Comparison of ENCODE assay signal across 10 cellular contexts in the genomic region with DNA sequence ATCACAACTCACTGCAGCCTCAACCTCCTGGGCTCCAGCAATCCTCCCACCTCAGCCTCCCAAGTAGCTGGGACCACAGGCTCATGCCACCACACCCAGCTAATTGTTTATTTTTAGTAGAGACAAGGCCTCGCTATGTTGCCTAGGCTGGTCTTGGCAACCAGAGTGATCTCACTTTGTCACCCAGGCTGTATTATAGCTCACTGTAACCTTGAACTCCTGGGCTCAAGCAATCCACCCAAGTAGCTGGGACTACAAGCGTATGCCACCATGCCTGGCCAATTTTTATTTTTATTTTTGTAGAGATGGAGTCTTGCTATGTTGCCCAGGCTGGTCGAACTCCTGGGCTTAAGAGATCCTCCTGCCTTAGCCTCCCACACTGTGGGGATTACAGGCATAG. TPM values are rescaled to one million over a fixed set of nuclear protein-coding genes. Genes with fewer than 3 reads are reported as not detected.
"Had no signal": no experiment of that assay in that cellular context is flagged by ENCODE, and none has a peak within 500 bp of the region (broad histone marks: within the 10 kb centered on the region; RNA-seq: fewer than 3 reads in every experiment).

No MANE protein-coding gene starts in this region.

RNA-seq across cellular contexts. Expression of a gene that starts 3.6 kb away (rescaled TPM):
- total RNA-seq: activated naive CD8-positive, alpha-beta T cell treated with anti-CD3 and anti-CD28 coated beads, Interleukin-2, amount 10 ng/mL, durations not matched to agents 7 days and 5 days; ascending aorta; Peyer's patch had no signal

RNA-seq across cellular contexts. Expression of a gene that starts 13.0 kb away (rescaled TPM):
- total RNA-seq: activated CD4-positive, alpha-beta T cell treated with anti-CD3 and anti-CD28 coated beads, Interleukin-2, amount 10 ng/mL, durations not matched to agents 24 days and 14 days; activated CD8-positive, alpha-beta memory T cell treated with anti-CD3 and anti-CD28 coated beads for 36 hours; activated CD8-positive, alpha-beta T cell treated with anti-CD3 and anti-CD28 coated beads for 36 hours; activated naive CD8-positive, alpha-beta T cell treated with anti-CD3 and anti-CD28 coated beads, Interleukin-2, amount 10 ng/mL, durations not matched to agents 7 days and 5 days; activated T-cell treated with anti-CD3 and anti-CD28 coated beads, Interleukin-2, amount 50 U/mL, for 72 hours; activated T-helper 2 cell treated with anti-CD3 and anti-CD28 coated beads, Interferon-gamma antibody, Interleukin-2, Interleukin-4, amounts not matched to agents 10 μg/mL and 5 μg/mL and 100 μg/mL, durations not matched to agents 14 hours and 24 hours and 36 hours; ascending aorta; Peyer's patch had no signal

RNA-seq across cellular contexts. Expression of a gene that starts 21.3 kb away (rescaled TPM):
- total RNA-seq: ascending aorta, cardiac septum, Peyer's patch, SJCRH30 had no signal
